21 cellular contexts compared by ENCODE assay signal in the genomic region with DNA sequence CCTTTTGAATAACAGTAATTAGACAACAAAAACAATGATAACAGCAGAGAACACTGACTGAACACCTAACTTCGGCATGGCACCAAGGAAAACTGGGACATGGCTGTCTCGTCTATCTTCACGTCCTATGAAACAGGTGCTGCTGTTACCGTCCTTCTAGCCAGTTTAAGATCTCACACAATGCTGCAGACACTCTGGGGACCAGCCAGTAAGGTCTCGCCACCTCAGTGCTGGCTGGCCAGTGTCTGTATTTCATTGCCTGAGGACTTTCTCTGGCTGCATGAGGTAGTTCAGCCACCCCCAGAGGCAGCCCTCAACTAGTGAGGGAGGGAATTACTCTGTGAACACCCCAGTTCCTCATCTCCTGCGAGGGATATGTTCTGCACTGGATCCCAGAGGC.
"Had no signal": no experiment of that assay in that cellular context is flagged by ENCODE, and none has a peak within 500 bp of the region (broad histone marks: within the 10 kb centered on the region; RNA-seq: fewer than 3 reads in every experiment).

No MANE protein-coding gene starts in this region.

- DNase-seq: cortex of kidney; effector memory CD8-positive, alpha-beta T cell; erythroblast; hypothalamus; kidney glomerular epithelial cell; left colon; left ventricle myocardium superior; lower lobe of right lung; naive thymus-derived CD8-positive, alpha-beta T cell; nephron progenitor cell; nucleus accumbens; right cardiac atrium; sigmoid colon; spleen; stimulated activated naive CD4-positive, alpha-beta T cell; stimulated activated naive CD8-positive, alpha-beta T cell treated with anti-CD3 and anti-CD28 coated beads, Interleukin-15, amount 100 ng/mL, for 72 hours; trophoblast cell had no signal

- ATAC-seq: effector memory CD8-positive, alpha-beta T cell; left colon; left ventricle myocardium superior; lower lobe of right lung; naive thymus-derived CD8-positive, alpha-beta T cell; right cardiac atrium; stimulated activated naive CD8-positive, alpha-beta T cell treated with anti-CD3 and anti-CD28 coated beads, Interleukin-15, amount 100 ng/mL, for 72 hours had no signal

- H3K27me3 ChIP-seq: sigmoid colon, spleen, suprapubic skin had no signal

- FAIRE-seq: endometrium, frontal cortex had no signal

- H3K27ac Mint-ChIP-seq: effector memory CD8-positive, alpha-beta T cell; nephron progenitor cell had no signal

- H3K27me3 Mint-ChIP-seq: effector memory CD8-positive, alpha-beta T cell; naive thymus-derived CD8-positive, alpha-beta T cell; stimulated activated naive CD8-positive, alpha-beta T cell treated with anti-CD3 and anti-CD28 coated beads, Interleukin-15, amount 100 ng/mL, for 72 hours had no signal

- H3K27ac ChIP-seq: lower lobe of right lung, prostate gland, sigmoid colon, spleen, suprapubic skin had no signal

- H3K9me3 Mint-ChIP-seq: effector memory CD8-positive, alpha-beta T cell; naive thymus-derived CD8-positive, alpha-beta T cell; nephron progenitor cell; stimulated activated naive CD8-positive, alpha-beta T cell treated with anti-CD3 and anti-CD28 coated beads, Interleukin-15, amount 100 ng/mL, for 72 hours had no signal

- H3K4me1 ChIP-seq: prostate gland had no signal

- H3K4me3 ChIP-seq: lower lobe of right lung, prostate gland, sigmoid colon, spleen, suprapubic skin had no signal

- H3K9me3 ChIP-seq: lower lobe of right lung, prostate gland, sigmoid colon, spleen, suprapubic skin had no signal

- H3K4me3 Mint-ChIP-seq: effector memory CD8-positive, alpha-beta T cell; naive thymus-derived CD8-positive, alpha-beta T cell; nephron progenitor cell; stimulated activated naive CD8-positive, alpha-beta T cell treated with anti-CD3 and anti-CD28 coated beads, Interleukin-15, amount 100 ng/mL, for 72 hours had no signal
